Comparison of ENCODE assay signal across 27 cellular contexts in the genomic region with DNA sequence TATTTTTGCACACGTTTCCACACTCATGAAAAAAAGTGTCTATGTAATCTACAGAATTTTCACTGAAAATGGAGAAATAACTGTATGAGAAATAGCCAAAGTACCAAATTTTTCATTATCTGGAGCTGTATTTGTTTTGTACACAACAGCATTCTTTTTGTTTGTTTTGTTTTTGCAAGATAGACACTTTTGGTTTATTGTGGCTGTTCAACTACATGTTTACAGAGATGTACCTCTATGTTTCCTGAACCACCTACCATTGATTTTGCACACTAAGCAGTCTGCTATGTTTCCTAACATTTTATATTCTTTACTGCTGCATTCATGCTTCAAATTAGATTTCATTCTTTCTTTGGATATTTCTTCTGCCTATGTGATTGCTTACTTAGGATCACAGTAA.
"Had no signal": no experiment of that assay in that cellular context is flagged by ENCODE, and none has a peak within 500 bp of the region (broad histone marks: within the 10 kb centered on the region; RNA-seq: fewer than 3 reads in every experiment).

No MANE protein-coding gene starts in this region.

- H3K36me3 ChIP-seq: ovary, right lobe of liver, sigmoid colon, stomach, thoracic aorta, thyroid gland, vagina had no signal

- FAIRE-seq: urothelium cell line had no signal

- H3K4me2 ChIP-seq: neural progenitor cell had no signal

- H3K4me1 ChIP-seq: neural progenitor cell, parathyroid adenoma, psoas muscle, sigmoid colon, stomach, thyroid gland, tibial nerve, upper lobe of left lung, vagina had no signal

- H2AFZ ChIP-seq: neural progenitor cell, parathyroid adenoma had no signal

- H3K79me2 ChIP-seq: parathyroid adenoma had no signal

- H3K27me3 ChIP-seq: neural progenitor cell, ovary, right lobe of liver, sigmoid colon, stomach, thyroid gland, tibial nerve, upper lobe of left lung, vagina had no signal

- H3K9ac ChIP-seq: neural progenitor cell, parathyroid adenoma had no signal

- H3K27ac ChIP-seq: neural progenitor cell, ovary, parathyroid adenoma, psoas muscle, right lobe of liver, sigmoid colon, stomach, thoracic aorta, thyroid gland, tibial nerve, upper lobe of left lung, vagina had no signal

- H3K9me3 ChIP-seq: ovary, psoas muscle, right lobe of liver, sigmoid colon, stomach, thoracic aorta, thyroid gland, tibial nerve, upper lobe of left lung, vagina had no signal

- H3K4me3 ChIP-seq: neural progenitor cell, ovary, psoas muscle, right lobe of liver, sigmoid colon, stomach, thoracic aorta, thyroid gland, tibial nerve, upper lobe of left lung, vagina had no signal

- DNase-seq: nephron progenitor cell; occipital lobe; ovary; posterior cingulate gyrus; psoas muscle; right cardiac atrium; right lobe of liver; sigmoid colon; small intestine; stimulated activated CD4-positive, alpha-beta T cell treated with anti-CD3 and anti-CD28 coated beads, Interleukin-15, amount 100 ng/mL, for 24 hours; stimulated activated CD4-positive, alpha-beta T cell treated with anti-CD3 and anti-CD28 coated beads, Interleukin-2, amount 100 ng/mL, for 24 hours; stimulated activated CD4-positive, alpha-beta T cell treated with anti-CD3 and anti-CD28 coated beads, Interleukin-2, amount 100 ng/mL, for 48 hours; stimulated activated CD4-positive, alpha-beta T cell treated with anti-CD3 and anti-CD28 coated beads, Interleukin-4, amount 100 ng/mL, for 24 hours; stimulated activated naive B cell treated with anti-CD40 and anti-IgM and Interleukin-4, amounts not matched to agents 10 μg/mL and 1 μg/mL and 100 μg/mL, for 72 hours; stimulated activated naive CD4-positive, alpha-beta T cell treated with Interleukin-2 at 50 U/mL for 16 hours; stomach; thyroid gland; trophoblast cell; upper lobe of left lung had no signal

- ATAC-seq: natural killer cell treated with Interleukin-12 subunit alpha and Interleukin-12 subunit beta and Interleukin-15 and Interleukin-18, amount 100 ng/mL, for 72 hours; psoas muscle; right cardiac atrium; stimulated activated effector memory CD8-positive, alpha-beta T cell treated with anti-CD3 and anti-CD28 coated beads, Interleukin-12 subunit alpha, Interleukin-12 subunit beta, amount 100 ng/mL, for 72 hours; stimulated activated naive B cell treated with anti-CD40 and anti-IgM and Interleukin-4, amounts not matched to agents 10 μg/mL and 1 μg/mL and 100 μg/mL, for 72 hours had no signal
